In the genomic region with DNA sequence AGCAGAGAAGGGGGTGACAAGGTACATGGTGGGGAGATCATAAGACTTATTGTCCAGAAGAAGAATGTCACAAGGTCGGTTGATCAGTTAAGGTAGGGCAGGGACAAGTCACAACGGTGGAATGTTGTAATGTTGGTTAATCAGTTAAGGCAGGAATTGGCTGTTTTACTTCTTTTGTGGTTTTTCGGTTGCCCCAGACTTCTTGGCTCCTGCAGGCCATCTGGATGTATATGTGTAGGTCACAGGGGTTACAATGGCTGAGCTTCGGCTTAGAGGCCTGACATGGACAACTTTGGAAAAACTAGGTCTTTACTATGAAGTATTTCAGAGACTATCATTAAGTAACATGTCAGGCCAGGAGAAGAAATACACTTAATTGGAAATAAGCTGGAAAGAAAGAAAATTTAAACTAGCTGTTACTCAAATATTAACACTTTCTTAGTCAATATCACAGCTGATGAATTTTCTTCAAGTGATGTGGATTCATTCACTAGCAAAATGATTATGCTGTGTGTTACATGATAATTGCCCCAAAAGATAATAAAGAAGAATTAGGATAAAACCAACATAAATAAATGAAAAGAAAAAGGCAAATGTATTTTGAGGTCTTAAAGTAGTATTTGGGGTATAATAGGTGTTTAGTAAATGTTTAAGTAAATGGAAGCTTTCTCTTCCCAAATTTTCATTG, we compare ENCODE assay signal across 17 cellular contexts. TPM values are rescaled to one million over a fixed set of nuclear protein-coding genes. Genes with fewer than 3 reads are reported as not detected.
A peak's percentile ranks its signal among the peaks of the same experiment; 100 is the strongest.
DNase-seq lines count a peak whose midpoint lies in the region; ATAC-seq, FAIRE-seq and TF ChIP-seq lines count a peak whose summit lies in the region.
"Had no signal": no experiment of that assay in that cellular context is flagged by ENCODE, and none has a peak within 500 bp of the region (broad histone marks: within the 10 kb centered on the region; RNA-seq: fewer than 3 reads in every experiment).

No MANE protein-coding gene starts in this region.

- no peak overlapping the region for H3K4me3 Mint-ChIP-seq in endothelial cell (ENCODE audit: unreplicated experiment)
- H3K4me3 Mint-ChIP-seq: activated CD8-positive, alpha-beta T cell treated with anti-CD3 and anti-CD28 coated beads, Interleukin-2, amount 10 ng/mL, durations not matched to agents 7 days and 5 days; T-helper 17 cell had no signal

- ATAC-seq in GM19397 (IDR thresholded peaks at IDR 0.05; ENCODE audit: unreplicated experiment), result no peak
- ATAC-seq: activated CD8-positive, alpha-beta T cell treated with anti-CD3 and anti-CD28 coated beads, Interleukin-2, amount 10 ng/mL, durations not matched to agents 7 days and 5 days; gastroesophageal sphincter; T-helper 17 cell had no signal

- no peaks in the 10 kb centered on the region for H3K9me3 Mint-ChIP-seq in endothelial cell (ENCODE audit: unreplicated experiment)

- no peak overlapping the region for H3K9ac ChIP-seq in BLaER1 treated with 17β-estradiol and CSF1 and Interleukin-3, amounts not matched to agents 10 nM and 100 nM
- H3K9ac ChIP-seq in iPS-20b (ENCODE audit: low read depth, low read length), result no peak overlapping the region

- no peaks in the 10 kb centered on the region for H3K27me3 ChIP-seq in BLaER1 treated with 17β-estradiol and CSF1 and Interleukin-3, amounts not matched to agents 10 nM and 100 nM
- H3K27me3 ChIP-seq in iPS-20b (ENCODE audit: insufficient read depth, low read length), result no peaks in the 10 kb centered on the region
- no peaks in the 10 kb centered on the region for H3K27me3 ChIP-seq in HAP-1 (ENCODE audit: low read depth)
- H3K27me3 ChIP-seq: brain microvascular endothelial cell, gastroesophageal sphincter, thyroid gland had no signal

- no peak for TF ChIP-seq CTCF in endothelial cell (IDR thresholded peaks at IDR 0.05; ENCODE audit: unreplicated experiment)

- H3K27me3 Mint-ChIP-seq in endothelial cell (ENCODE audit: unreplicated experiment), result peaks cover 4% of the 10 kb centered on the region
- H3K27me3 Mint-ChIP-seq: T-helper 17 cell had no signal

- H3K27ac Mint-ChIP-seq in endothelial cell (ENCODE audit: unreplicated experiment), result no peak overlapping the region
- H3K27ac Mint-ChIP-seq: activated CD8-positive, alpha-beta T cell treated with anti-CD3 and anti-CD28 coated beads, Interleukin-2, amount 10 ng/mL, durations not matched to agents 7 days and 5 days; T-helper 17 cell had no signal

- H3K27ac ChIP-seq in BLaER1 treated with 17β-estradiol and CSF1 and Interleukin-3, amounts not matched to agents 10 nM and 100 nM, result no peak overlapping the region
- H3K27ac ChIP-seq in iPS-20b (ENCODE audit: low read length), result peak overlapping the region; percentile 16
- H3K27ac ChIP-seq: brain microvascular endothelial cell, gastroesophageal sphincter, thyroid gland had no signal

- no peaks in the 10 kb centered on the region for H4K20me1 ChIP-seq in BLaER1 treated with 17β-estradiol and CSF1 and Interleukin-3, amounts not matched to agents 10 nM and 100 nM

- no peak for FAIRE-seq in frontal cortex (lab: Jason Lieb, UNC)

- H3K4me1 Mint-ChIP-seq in endothelial cell (ENCODE audit: unreplicated experiment), result peaks cover 7% of the 10 kb centered on the region

- H3K4me1 ChIP-seq in BLaER1 treated with 17β-estradiol and CSF1 and Interleukin-3, amounts not matched to agents 10 nM and 100 nM, result peaks cover 3 to 16% (median 8%) of the 10 kb centered on the region in 10 experiments; a peak in 18 of 20 replicates
- peaks cover 33% of the 10 kb centered on the region for H3K4me1 ChIP-seq in iPS-20b (ENCODE audit: insufficient read depth, low read length)
- peaks cover 16% of the 10 kb centered on the region for H3K4me1 ChIP-seq in HAP-1

- H3K36me3 Mint-ChIP-seq in endothelial cell (ENCODE audit: low read depth, unreplicated experiment), result no peaks in the 10 kb centered on the region

- no peak overlapping the region for H3K4me3 ChIP-seq in BLaER1 treated with 17β-estradiol and CSF1 and Interleukin-3, amounts not matched to agents 10 nM and 100 nM
- H3K4me3 ChIP-seq in iPS-20b (ENCODE audit: low read length) (no peak overlapping the region), HAP-1 (no peak overlapping the region)
- H3K4me3 ChIP-seq: gastroesophageal sphincter, thyroid gland had no signal

- no peaks in the 10 kb centered on the region for H3K36me3 ChIP-seq in BLaER1 treated with 17β-estradiol and CSF1 and Interleukin-3, amounts not matched to agents 10 nM and 100 nM
- H3K36me3 ChIP-seq in iPS-20b (ENCODE audit: insufficient read depth, low read depth, low read length) (no peaks in the 10 kb centered on the region), HAP-1 (replicated peaks) (no peaks in the 10 kb centered on the region)
- H3K36me3 ChIP-seq: brain microvascular endothelial cell, gastroesophageal sphincter, thyroid gland had no signal

- in situ Hi-C loops in HAP-1 (cut with MboI; ENCODE audit: low sequenced_read_pairs), result no loop called here

- H3K9me3 ChIP-seq in BLaER1 treated with 17β-estradiol and CSF1 and Interleukin-3, amounts not matched to agents 10 nM and 100 nM (replicated peaks in 1 of 11), result no peaks in the 10 kb centered on the region
- H3K9me3 ChIP-seq in iPS-20b (ENCODE audit: insufficient read depth, low read depth, low read length) (no peaks in the 10 kb centered on the region), HAP-1 (no peaks in the 10 kb centered on the region)
- H3K9me3 ChIP-seq: gastroesophageal sphincter, thyroid gland had no signal

- H3K4me2 ChIP-seq in BLaER1 treated with 17β-estradiol and CSF1 and Interleukin-3, amounts not matched to agents 10 nM and 100 nM, result peak overlapping the region in 6 of 11 experiments; percentile 9 to 33 (median 26); a peak in 7 of 22 replicates

- DNase-seq in HS-27A (ENCODE audit: low read depth), result peak; percentile 14
- DNase-seq in SKM-1 (lab: John Stamatoyannopoulos, UW; ENCODE audit: unreplicated experiment), result peak; percentile 33
- no peak for DNase-seq in endothelial cell (ENCODE audit: low spot score)
- DNase-seq in HAP-1 (ENCODE audit: low spot score in 2 of 2), result no peak
- no peak for DNase-seq in frontal cortex (ENCODE audit: low spot score in 2 of 2)
- DNase-seq: activated CD8-positive, alpha-beta T cell treated with anti-CD3 and anti-CD28 coated beads, Interleukin-2, amount 10 ng/mL, durations not matched to agents 7 days and 5 days; activated effector memory CD4-positive, alpha-beta T cell treated with Interleukin-2 at 50 U/mL for 16 hours; brain microvascular endothelial cell; effector memory CD4-positive, alpha-beta T cell; kidney glomerular epithelial cell; NCI-H2171; T-helper 17 cell; thyroid gland had no signal

RNA-seq across cellular contexts. Expression of a gene that starts 4.5 kb away (rescaled TPM):
- 17.5 TPM for total RNA-seq in endothelial cell (ENCODE audit: unreplicated experiment)
- total RNA-seq in frontal cortex, result 39.5 TPM

Comparison
In these comparisons a context has a peak if more than half of its experiments do, and no peak if none do; other contexts are left out.
1. DNase-seq: peak in HS-27A (single experiment) and SKM-1 (single experiment); none in endothelial cell (single experiment), HAP-1 (0 of 2) and frontal cortex (0 of 2).